In genomic region chr17:41919165-41919817, GRCh38 we compare ENCODE assay signal across 9 cellular contexts. TPM values are rescaled to one million over a fixed set of nuclear protein-coding genes. Genes with fewer than 3 reads are reported as not detected.
DNase-seq lines count a peak whose midpoint lies in the region; FAIRE-seq and TF ChIP-seq lines count a peak whose summit lies in the region.
"Had no signal": no experiment of that assay in that cellular context is flagged by ENCODE, and none has a peak within 500 bp of the region (broad histone marks: within the 10 kb centered on the region; RNA-seq: fewer than 3 reads in every experiment).

No MANE protein-coding gene starts in this region.

- H3K4me3 Mint-ChIP-seq in nephron = peak overlapping the region; percentile 92 to 96 (median 95)

- no peak for TF ChIP-seq CTCF in esophagus muscularis mucosa (IDR thresholded peaks at IDR 0.05)
- no peak for TF ChIP-seq CTCF in nephron (IDR thresholded peaks at IDR 0.05; ENCODE audit: unreplicated experiment in 3 of 3)

- no peaks in the 10 kb centered on the region for H3K9me3 ChIP-seq in SK-N-MC (ENCODE audit: low read depth, low read length)
- H3K9me3 ChIP-seq in esophagus muscularis mucosa = no peaks in the 10 kb centered on the region

- no peaks in the 10 kb centered on the region for H3K9me3 Mint-ChIP-seq in nephron

- peak; percentile 83 for FAIRE-seq in HTR-8/SVneo (lab: Jason Lieb, UNC)
- FAIRE-seq: colon had no signal

- H3K4me1 ChIP-seq in esophagus muscularis mucosa = peaks cover 21 to 40% (median 31%) of the 10 kb centered on the region in 4 donors

- no peaks in the 10 kb centered on the region for H3K27me3 Mint-ChIP-seq in nephron (ENCODE audit: low read depth)

- intact Hi-C loops in esophagus muscularis mucosa (cut with DNase I) = no loop called here

- no peak for TF ChIP-seq EP300 in esophagus muscularis mucosa (IDR thresholded peaks at IDR 0.05)

- TF ChIP-seq POLR2A in esophagus muscularis mucosa (IDR thresholded peaks at IDR 0.05; ENCODE audit: low read depth) = no peak

- H3K27ac ChIP-seq in SK-N-MC = peak overlapping the region; percentile 62
- peak overlapping the region; percentile 82 to 94 (median 92) for H3K27ac ChIP-seq in esophagus muscularis mucosa (replicated peaks in 1 of 4)

- 25% methylated on average over 20 of the region's 33 CpGs for WGBS in esophagus muscularis mucosa

- H3K36me3 ChIP-seq in SK-N-MC (ENCODE audit: insufficient read depth, low read length) (no peaks in the 10 kb centered on the region; the same call in 1 of the 2 replicates), esophagus muscularis mucosa (peaks cover 0 to 7% (median 0%) of the 10 kb centered on the region in 4 donors)

- H3K4me3 ChIP-seq in SK-N-MC (peak overlapping the region; percentile 98), esophagus muscularis mucosa (peak overlapping the region; percentile 63 to 99 (median 90))

- no peaks in the 10 kb centered on the region for H3K27me3 ChIP-seq in esophagus muscularis mucosa

- peaks cover 41% of the 10 kb centered on the region for H3K4me1 Mint-ChIP-seq in nephron

- H3K27ac Mint-ChIP-seq in nephron = peak overlapping the region; percentile 48 to 92 (median 88)

- peak overlapping the region; percentile 40 for H3K9ac ChIP-seq in SK-N-MC (ENCODE audit: insufficient read length)

- peak; percentile 48 for DNase-seq in SKM-1 treated with dmso at 0.1 percent for 144 hours (lab: John Stamatoyannopoulos, UW; ENCODE audit: unreplicated experiment)
- no peak for DNase-seq in SKM-1 (lab: John Stamatoyannopoulos, UW; ENCODE audit: unreplicated experiment)
- peak; percentile 99 for DNase-seq in HTR-8/SVneo (ENCODE audit: insufficient read length, low spot score)
- DNase-seq in SK-N-MC (ENCODE audit: low read depth, low spot score) = no peak
- no peak for DNase-seq in esophagus muscularis mucosa (ENCODE audit: extremely low spot score)
- DNase-seq in retina = no peak
- DNase-seq in NCI-H1930 (lab: John Stamatoyannopoulos, UW) = no peak

- H3K36me3 Mint-ChIP-seq in nephron (ENCODE audit: low read depth) = peaks cover 4% of the 10 kb centered on the region

RNA-seq across cellular contexts. Expression of gene ACLY, which starts 0.5 kb away (rescaled TPM):
- 10 to 100 TPM; 52.3 to 87.7 (median 71.3) TPM for total RNA-seq in esophagus muscularis mucosa

RNA-seq across cellular contexts. Expression of gene ODAD4, which starts 11.1 kb away (rescaled TPM):
- 1 to 10 TPM in 2 of 4 donors, under 1 TPM in 2; 0.33 to 1.7 (median 1.1) TPM for total RNA-seq in esophagus muscularis mucosa

RNA-seq across cellular contexts. Expression of gene CNP, which starts 47.3 kb away (rescaled TPM):
- 100 to 1,000 TPM in 1 of 4 donors, 10 to 100 TPM in 3; 68.9 to 101 (median 78.5) TPM for total RNA-seq in esophagus muscularis mucosa

RNA-seq across cellular contexts. Expression of gene KLHL11, which starts 54.1 kb away (rescaled TPM):
- total RNA-seq in esophagus muscularis mucosa = 10 to 100 TPM; 12.4 to 24.2 (median 17.2) TPM

Comparison
In these comparisons a context has a peak if more than half of its experiments do, and no peak if none do; other contexts are left out.
1. DNase-seq: peak in SKM-1 treated with dmso at 0.1 percent for 144 hours (single experiment) and HTR-8/SVneo (single experiment); none in SKM-1 (single experiment), SK-N-MC (single experiment), esophagus muscularis mucosa (single experiment), retina (single experiment) and NCI-H1930 (0 of 2).